In genomic region chr15:86919581-86919980, GRCh38 we compare ENCODE assay signal across 25 cellular contexts.
A peak's percentile ranks its signal among the peaks of the same experiment; 100 is the strongest.
DNase-seq lines count a peak whose midpoint lies in the region; ATAC-seq and TF ChIP-seq lines count a peak whose summit lies in the region.
"Had no signal": no experiment of that assay in that cellular context is flagged by ENCODE, and none has a peak within 500 bp of the region (broad histone marks: within the 10 kb centered on the region; RNA-seq: fewer than 3 reads in every experiment).

No MANE protein-coding gene starts in this region.

- no peaks in the 10 kb centered on the region for H4K20me1 ChIP-seq in MM.1S (ENCODE audit: insufficient read depth, low read length)

- no peaks in the 10 kb centered on the region for H3K36me3 Mint-ChIP-seq in activated CD4-positive, alpha-beta T cell treated with anti-CD3 and anti-CD28 coated beads, Interleukin-2, amount 10 ng/mL, durations not matched to agents 7 days and 5 days (ENCODE audit: low read depth)
- H3K36me3 Mint-ChIP-seq: activated naive CD8-positive, alpha-beta T cell had no signal

- no peak overlapping the region for H3K27ac Mint-ChIP-seq in activated CD4-positive, alpha-beta T cell treated with anti-CD3 and anti-CD28 coated beads, Interleukin-2, amount 10 ng/mL, durations not matched to agents 7 days and 5 days
- H3K27ac Mint-ChIP-seq: activated CD8-positive, alpha-beta T cell treated with anti-CD3 and anti-CD28 coated beads, Interleukin-2, amount 10 ng/mL, durations not matched to agents 7 days and 5 days; activated naive CD8-positive, alpha-beta T cell; H9 had no signal

- H3F3A ChIP-seq in MM.1S (ENCODE audit: insufficient read depth, low read length): no peaks in the 10 kb centered on the region

- H3K9ac ChIP-seq in MM.1S (ENCODE audit: low read length): no peak overlapping the region
- H3K9ac ChIP-seq: SK-N-SH had no signal

- H3K4me3 ChIP-seq in AG09309 (ENCODE audit: control insufficient read depth, low read depth, low read length) (no peak overlapping the region), MM.1S (ENCODE audit: low read length) (peak overlapping the region; percentile 13; the same call in 1 of the 2 replicates), right cardiac atrium (ENCODE audit: low read length) (no peak overlapping the region)
- H3K4me3 ChIP-seq: colonic mucosa, hepatocyte, sigmoid colon had no signal

- POLR2A ChIA-PET in activated CD4-positive, alpha-beta T cell treated with anti-CD3 and anti-CD28 coated beads, Interleukin-2, amount 10 ng/mL, durations not matched to agents 7 days and 5 days (lab: Charles Lee): no interaction called here

- no peaks in the 10 kb centered on the region for H3K36me3 ChIP-seq in MM.1S (replicated peaks; ENCODE audit: insufficient read depth, low read length)
- H3K36me3 ChIP-seq: colonic mucosa, sigmoid colon had no signal

- H3K79me2 ChIP-seq in MM.1S (ENCODE audit: low read length): no peaks in the 10 kb centered on the region
- H3K79me2 ChIP-seq: hepatocyte had no signal

- no peaks in the 10 kb centered on the region for H3K9me2 ChIP-seq in MM.1S (replicated peaks; ENCODE audit: insufficient read depth, low read length)
- H3K9me2 ChIP-seq: SK-N-SH had no signal

- H3K4me3 Mint-ChIP-seq in activated CD4-positive, alpha-beta T cell treated with anti-CD3 and anti-CD28 coated beads, Interleukin-2, amount 10 ng/mL, durations not matched to agents 7 days and 5 days: no peak overlapping the region
- H3K4me3 Mint-ChIP-seq: activated CD8-positive, alpha-beta T cell treated with anti-CD3 and anti-CD28 coated beads, Interleukin-2, amount 10 ng/mL, durations not matched to agents 7 days and 5 days; activated naive CD8-positive, alpha-beta T cell; H9 had no signal

- CTCF ChIA-PET in activated CD4-positive, alpha-beta T cell treated with anti-CD3 and anti-CD28 coated beads, Interleukin-2, amount 10 ng/mL, durations not matched to agents 7 days and 5 days (lab: Charles Lee): no interaction called here

- no peaks in the 10 kb centered on the region for H3K27me3 Mint-ChIP-seq in activated CD4-positive, alpha-beta T cell treated with anti-CD3 and anti-CD28 coated beads, Interleukin-2, amount 10 ng/mL, durations not matched to agents 7 days and 5 days

- TF ChIP-seq CTCF in AG09309 (IDR thresholded peaks at IDR 0.05; ENCODE audit: control insufficient read depth, insufficient read depth, low read depth, low read length, missing control alignments): no peak
- TF ChIP-seq CTCF in MM.1S (IDR thresholded peaks at IDR 0.05; ENCODE audit: low read length): no peak

- H3K9me3 ChIP-seq in MM.1S (replicated peaks; ENCODE audit: insufficient read depth, low read length) (no peaks in the 10 kb centered on the region), right cardiac atrium (ENCODE audit: control insufficient read depth, low read length) (no peaks in the 10 kb centered on the region)
- H3K9me3 ChIP-seq: colonic mucosa, sigmoid colon, SK-N-SH had no signal

- no peaks in the 10 kb centered on the region for H3K9me3 Mint-ChIP-seq in activated CD4-positive, alpha-beta T cell treated with anti-CD3 and anti-CD28 coated beads, Interleukin-2, amount 10 ng/mL, durations not matched to agents 7 days and 5 days
- H3K9me3 Mint-ChIP-seq: H9 had no signal

- DNase-seq in AG09309 (ENCODE audit: low read depth) (peak; percentile 1), MM.1S (peak; percentile 57), RPMI7951 (ENCODE audit: low read depth) (peak; percentile 85), right cardiac atrium (no peak), ecto neural progenitor cell (ENCODE audit: low spot score) (no peak)
- no peak for DNase-seq in activated T-cell treated with anti-CD3 and anti-CD28 coated beads, Interleukin-2, amount 50 U/mL, for 48 hours
- DNase-seq in activated CD4-positive, alpha-beta T cell treated with anti-CD3 and anti-CD28 coated beads, Interleukin-2, amount 10 ng/mL, durations not matched to agents 7 days and 5 days: no peak
- DNase-seq: activated CD8-positive, alpha-beta T cell treated with anti-CD3 and anti-CD28 coated beads, Interleukin-2, amount 10 ng/mL, durations not matched to agents 7 days and 5 days; activated effector memory CD4-positive, alpha-beta T cell treated with Interleukin-2 at 50 U/mL for 16 hours; aorta; colonic mucosa; DMS53; effector memory CD4-positive, alpha-beta T cell; foreskin melanocyte; H9; NCI-H1092; NCI-H187 treated with DMSO at 0.1 percent for 48 hours; NCI-H524; NK-92 treated with Interleukin-12 subunit alpha and Interleukin-12 subunit beta, amount 100 ng/mL, for 24 hours; sigmoid colon; SK-N-SH; stimulated activated naive CD4-positive, alpha-beta T cell treated with Interleukin-2 at 50 U/mL for 16 hours had no signal

- H3K4me2 ChIP-seq in MM.1S (ENCODE audit: low read depth, low read length): peak overlapping the region; percentile 51
- H3K4me2 ChIP-seq: hepatocyte, SK-N-SH had no signal

- 51% methylated on average over 4 of the region's 4 CpGs for WGBS in right cardiac atrium

- H2AFZ ChIP-seq in MM.1S (ENCODE audit: low read length): peak overlapping the region; percentile 21; the same call in 1 of the 2 replicates
- H2AFZ ChIP-seq: hepatocyte had no signal

- H3K27me3 ChIP-seq in MM.1S (replicated peaks; ENCODE audit: insufficient read depth, low read length): no peaks in the 10 kb centered on the region
- H3K27me3 ChIP-seq in right cardiac atrium (ENCODE audit: control insufficient read depth, insufficient read depth): no peaks in the 10 kb centered on the region
- H3K27me3 ChIP-seq: colonic mucosa, sigmoid colon had no signal

- no peaks in the 10 kb centered on the region for H3K4me1 Mint-ChIP-seq in activated CD4-positive, alpha-beta T cell treated with anti-CD3 and anti-CD28 coated beads, Interleukin-2, amount 10 ng/mL, durations not matched to agents 7 days and 5 days
- H3K4me1 Mint-ChIP-seq: H9 had no signal

- intact Hi-C loops in right cardiac atrium (cut with DNase I): loop anchor here in 2 of 4 donors (5.0 to 10.0 kb wide), 3 partner anchors 1325 to 1355 kb away; no protein-coding TSS in a partner anchor

- ATAC-seq in right cardiac atrium: peak; percentile 38 to 55
- ATAC-seq in HG02763 (IDR thresholded peaks at IDR 0.05; ENCODE audit: unreplicated experiment): no peak
- ATAC-seq: activated CD8-positive, alpha-beta T cell treated with anti-CD3 and anti-CD28 coated beads, Interleukin-2, amount 10 ng/mL, durations not matched to agents 7 days and 5 days had no signal

- H3K4me1 ChIP-seq in MM.1S (ENCODE audit: low read length): peaks cover 4% of the 10 kb centered on the region; the same call in 1 of the 2 replicates
- H3K4me1 ChIP-seq in right cardiac atrium (ENCODE audit: control insufficient read depth, insufficient read depth, low read length): peaks cover 5% of the 10 kb centered on the region
- H3K4me1 ChIP-seq: colonic mucosa, sigmoid colon had no signal

- H3K27ac ChIP-seq in MM.1S (ENCODE audit: low read length) (peak overlapping the region; percentile 46; the same call in 1 of the 2 replicates), right cardiac atrium (ENCODE audit: low read length) (no peak overlapping the region)
- H3K27ac ChIP-seq: colonic mucosa, hepatocyte, sigmoid colon had no signal

Comparison
In these comparisons a context has a peak if more than half of its experiments do, and no peak if none do; other contexts are left out.
1. DNase-seq: peak in AG09309 (single experiment), MM.1S (single experiment) and RPMI7951 (single experiment); none in right cardiac atrium (0 of 3), ecto neural progenitor cell (single experiment), activated T-cell treated with anti-CD3 and anti-CD28 coated beads, Interleukin-2, amount 50 U/mL, for 48 hours (0 of 2) and activated CD4-positive, alpha-beta T cell treated with anti-CD3 and anti-CD28 coated beads, Interleukin-2, amount 10 ng/mL, durations not matched to agents 7 days and 5 days (single experiment).